In the genomic region with DNA sequence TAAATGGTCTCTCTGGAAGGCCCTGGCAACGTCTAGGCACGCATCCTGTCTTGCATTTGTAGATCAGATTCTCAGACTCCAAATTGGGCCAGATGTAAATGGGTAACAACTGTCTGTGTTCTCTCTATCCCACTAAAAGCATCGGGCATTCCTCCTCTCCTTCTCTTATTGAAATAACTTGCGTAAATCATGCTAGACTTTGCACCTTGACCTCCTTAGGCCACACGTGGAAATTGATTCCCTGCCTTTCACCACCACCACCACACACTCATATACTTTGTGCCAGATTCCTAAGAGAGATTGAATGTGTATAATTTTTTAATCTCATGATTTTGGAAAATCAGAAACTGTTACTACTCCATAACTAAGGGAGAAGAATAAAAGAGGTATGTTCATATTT, we compare ENCODE assay signal across 24 cellular contexts.
"Had no signal": no experiment of that assay in that cellular context is flagged by ENCODE, and none has a peak within 500 bp of the region (broad histone marks: within the 10 kb centered on the region; RNA-seq: fewer than 3 reads in every experiment).

No MANE protein-coding gene starts in this region.

- H3K4me3 ChIP-seq: gastrocnemius medialis, heart left ventricle, lung, neural progenitor cell, prostate gland, right atrium auricular region, sigmoid colon, spleen, testis, tibial artery had no signal

- H3K9me3 ChIP-seq: gastrocnemius medialis, heart left ventricle, prostate gland, right atrium auricular region, sigmoid colon, spleen, testis, tibial artery had no signal

- DNase-seq: cerebellar nuclear complex; cortex of kidney; effector memory CD8-positive, alpha-beta T cell; erythroblast; foreskin fibroblast; gastrocnemius medialis; heart left ventricle; hippocampal formation; left cardiac atrium; left ventricle myocardium superior; naive thymus-derived CD4-positive, alpha-beta T cell; nucleus accumbens; sigmoid colon; spleen; stimulated activated CD4-positive, alpha-beta T cell treated with anti-CD3 and anti-CD28 coated beads, Interleukin-4, amount 100 ng/mL, for 4 hours; stimulated activated naive CD8-positive, alpha-beta T cell treated with anti-CD3 and anti-CD28 coated beads, Interleukin-15, Interleukin-2, amounts not matched to agents 100 U/mL and 50 U/mL, for 24 hours; substantia nigra; testis; tibial artery had no signal

- H3K4me1 ChIP-seq: heart left ventricle, neural progenitor cell, prostate gland, right atrium auricular region, sigmoid colon, testis, tibial artery had no signal

- ATAC-seq: effector memory CD8-positive, alpha-beta T cell; gastrocnemius medialis; heart left ventricle; left cardiac atrium; left ventricle myocardium superior; naive thymus-derived CD4-positive, alpha-beta T cell; stimulated activated memory B cell treated with anti-CD40 and anti-IgM and Interleukin-4, amounts not matched to agents 10 μg/mL and 1 μg/mL and 100 μg/mL, for 72 hours; stimulated activated naive CD8-positive, alpha-beta T cell treated with anti-CD3 and anti-CD28 coated beads, Interleukin-15, Interleukin-2, amounts not matched to agents 100 U/mL and 50 U/mL, for 24 hours had no signal

- H3K27me3 ChIP-seq: gastrocnemius medialis, heart left ventricle, neural progenitor cell, right atrium auricular region, sigmoid colon, spleen, testis, tibial artery had no signal

- H3K36me3 ChIP-seq: gastrocnemius medialis, neural progenitor cell, prostate gland, right atrium auricular region, sigmoid colon, spleen, tibial artery had no signal

- H3K27ac ChIP-seq: gastrocnemius medialis, heart left ventricle, neural progenitor cell, prostate gland, right atrium auricular region, sigmoid colon, spleen, testis, tibial artery had no signal
